Comparison of ENCODE assay signal across 10 cellular contexts in genomic region chr17:17876959-17877547, GRCh38. TPM values are rescaled to one million over a fixed set of nuclear protein-coding genes. Genes with fewer than 3 reads are reported as not detected.
A peak's percentile ranks its signal among the peaks of the same experiment; 100 is the strongest.
DNase-seq lines count a peak whose midpoint lies in the region; ATAC-seq and TF ChIP-seq lines count a peak whose summit lies in the region.
"Had no signal": no experiment of that assay in that cellular context is flagged by ENCODE, and none has a peak within 500 bp of the region (broad histone marks: within the 10 kb centered on the region; RNA-seq: fewer than 3 reads in every experiment).

No MANE protein-coding gene starts in this region.

- no peak for ATAC-seq in activated T-helper 17 cell treated with anti-CD3 and anti-CD28 coated beads, Interleukin-2, amount 50 U/mL, for 72 hours (replicated peaks)
- ATAC-seq: activated CD4-positive, alpha-beta T cell treated with anti-CD3 and anti-CD28 coated beads for 36 hours had no signal

- no peak overlapping the region for H3K4me3 ChIP-seq in fibroblast of mammary gland (ENCODE audit: control insufficient read depth, low read depth, low read length)

- peaks cover 23% of the 10 kb centered on the region for H3K36me3 Mint-ChIP-seq in activated T-helper 17 cell treated with anti-CD3 and anti-CD28 coated beads, Interleukin-2, amount 50 U/mL, for 72 hours (ENCODE audit: low read depth)
- H3K36me3 Mint-ChIP-seq in nephron progenitor cell (ENCODE audit: low read depth) (peaks cover 13% of the 10 kb centered on the region), type B pancreatic cell (peaks cover 38% of the 10 kb centered on the region)

- no peaks in the 10 kb centered on the region for H3K27me3 Mint-ChIP-seq in activated T-helper 17 cell treated with anti-CD3 and anti-CD28 coated beads, Interleukin-2, amount 50 U/mL, for 72 hours
- H3K27me3 Mint-ChIP-seq in nephron progenitor cell (ENCODE audit: low read depth, poor library complexity) (peaks cover 3% of the 10 kb centered on the region), type B pancreatic cell (no peaks in the 10 kb centered on the region)
- H3K27me3 Mint-ChIP-seq: activated CD4-positive, alpha-beta T cell treated with anti-CD3 and anti-CD28 coated beads for 36 hours had no signal

- TF ChIP-seq CTCF in fibroblast of mammary gland (conservative IDR thresholded peaks at IDR 0.05; ENCODE audit: control insufficient read depth, insufficient read depth, low read depth, low read length) = no peak
- no peak for TF ChIP-seq CTCF in nephron progenitor cell (IDR thresholded peaks at IDR 0.05)
- no peak for TF ChIP-seq CTCF in type B pancreatic cell (conservative IDR thresholded peaks at IDR 0.05)

- no peaks in the 10 kb centered on the region for H3K4me1 Mint-ChIP-seq in activated T-helper 17 cell treated with anti-CD3 and anti-CD28 coated beads, Interleukin-2, amount 50 U/mL, for 72 hours
- H3K4me1 Mint-ChIP-seq in nephron progenitor cell = peaks cover 72% of the 10 kb centered on the region
- peaks cover 34% of the 10 kb centered on the region for H3K4me1 Mint-ChIP-seq in type B pancreatic cell (ENCODE audit: unreplicated experiment)
- H3K4me1 Mint-ChIP-seq: activated CD4-positive, alpha-beta T cell treated with anti-CD3 and anti-CD28 coated beads for 36 hours had no signal

- DNase-seq in fibroblast of mammary gland (ENCODE audit: low read depth) (peak; percentile 47), nephron progenitor cell (no peak), type B pancreatic cell (ENCODE audit: extremely low spot score, unreplicated experiment) (no peak), DMS114 treated with DMSO at 0.1 percent for 48 hours (lab: John Stamatoyannopoulos, UW; ENCODE audit: unreplicated experiment) (no peak), Ammon's horn (ENCODE audit: low spot score) (no peak)
- no peak for DNase-seq in central memory CD4-positive, alpha-beta T cell
- no peak for DNase-seq in activated CD8-positive, alpha-beta memory T cell treated with anti-CD3 and anti-CD28 coated beads, Interleukin-2, amount 50 U/mL, for 4 hours
- DNase-seq: activated CD4-positive, alpha-beta T cell treated with anti-CD3 and anti-CD28 coated beads for 36 hours; stimulated activated CD4-positive, alpha-beta T cell treated with anti-CD3 and anti-CD28 coated beads, Interleukin-4, amount 100 ng/mL, for 1 hour had no signal

- peak overlapping the region; percentile 14 for H3K27ac Mint-ChIP-seq in activated T-helper 17 cell treated with anti-CD3 and anti-CD28 coated beads, Interleukin-2, amount 50 U/mL, for 72 hours
- H3K27ac Mint-ChIP-seq in nephron progenitor cell (peak overlapping the region; percentile 96), type B pancreatic cell (peak overlapping the region; percentile 56)
- H3K27ac Mint-ChIP-seq: activated CD4-positive, alpha-beta T cell treated with anti-CD3 and anti-CD28 coated beads for 36 hours had no signal

- no peak overlapping the region for H3K4me3 Mint-ChIP-seq in activated T-helper 17 cell treated with anti-CD3 and anti-CD28 coated beads, Interleukin-2, amount 50 U/mL, for 72 hours
- H3K4me3 Mint-ChIP-seq in nephron progenitor cell (no peak overlapping the region), type B pancreatic cell (peak overlapping the region; percentile 44)
- H3K4me3 Mint-ChIP-seq: activated CD4-positive, alpha-beta T cell treated with anti-CD3 and anti-CD28 coated beads for 36 hours had no signal

- H3K9me3 Mint-ChIP-seq in activated T-helper 17 cell treated with anti-CD3 and anti-CD28 coated beads, Interleukin-2, amount 50 U/mL, for 72 hours = no peaks in the 10 kb centered on the region
- H3K9me3 Mint-ChIP-seq in nephron progenitor cell (no peaks in the 10 kb centered on the region), type B pancreatic cell (no peaks in the 10 kb centered on the region)

RNA-seq across cellular contexts. Expression of gene SREBF1, which starts 40.3 kb away (rescaled TPM):
- total RNA-seq in activated T-helper 17 cell treated with anti-CD3 and anti-CD28 coated beads, Interleukin-2, amount 50 U/mL, for 72 hours = 10 to 100 TPM; 65.5 to 74.1 TPM
- 81.2 and 97.0 TPM in 2 replicates for total RNA-seq in type B pancreatic cell (ENCODE audit: low replicate concordance)

Comparison
In these comparisons a context has a peak if more than half of its experiments do, and no peak if none do; other contexts are left out.
1. H3K27ac Mint-ChIP-seq: peak in every context shown above with its lines; median percentile 96 in nephron progenitor cell; 56 in type B pancreatic cell; 14 in activated T-helper 17 cell treated with anti-CD3 and anti-CD28 coated beads, Interleukin-2, amount 50 U/mL, for 72 hours.